Comparison of ENCODE assay signal across 2 cellular contexts in genomic region chr20:10308652-10309051, GRCh38.
A peak's percentile ranks its signal among the peaks of the same experiment; 100 is the strongest.
TF ChIP-seq lines count a peak whose summit lies in the region.

No MANE protein-coding gene starts in this region.

TF ChIP-seq in HepG2, 621 proteins besides CTCF, POLR2A, EP300 and RAD21:
- TF ChIP-seq IKZF5 (CRISPR knock-in tag; IDR thresholded peaks at IDR 0.05) (no peak), LCORL (IDR thresholded peaks at IDR 0.05) (0 out of 2 replicates have a peak, but pooled peaks have one; percentile 41), LCORL (CRISPR knock-in tag; IDR thresholded peaks at IDR 0.05) (no peak), NBN (conservative IDR thresholded peaks at IDR 0.05) (0 out of 2 replicates have a peak, but pooled peaks have one; percentile 18), NONO (IDR thresholded peaks at IDR 0.05) (0 out of 2 replicates have a peak, but pooled peaks have one; percentile 63), NONO (CRISPR knock-in tag; conservative IDR thresholded peaks at IDR 0.05) (no peak), CREB1 (IDR thresholded peaks at IDR 0.05) (peak; percentile 41; the same call in 1 of the 2 replicates), CREB1 (CRISPR knock-in tag; IDR thresholded peaks at IDR 0.05) (no peak), ZNF333 (CRISPR knock-in tag; IDR thresholded peaks at IDR 0.05; ENCODE audit: borderline replicate concordance) (no peak), ZNF282 (IDR thresholded peaks at IDR 0.05; ENCODE audit: partially characterized antibody) (peak; percentile 37), NFRKB (IDR thresholded peaks at IDR 0.05) (peak; percentile 40; the same call in 1 of the 2 replicates), ATM (IDR thresholded peaks at IDR 0.05; ENCODE audit: borderline replicate concordance) (peak; percentile 72; the same call in 1 of the 2 replicates), JUNB (CRISPR knock-in tag; IDR thresholded peaks at IDR 0.05; ENCODE audit: borderline replicate concordance) (peak; percentile 62; the same call in 1 of the 2 replicates), SOX6 (IDR thresholded peaks at IDR 0.05) (0 out of 2 replicates have a peak, but pooled peaks have one; percentile 67), SOX6 (CRISPR knock-in tag; IDR thresholded peaks at IDR 0.05) (no peak), ZNF496 (CRISPR knock-in tag; IDR thresholded peaks at IDR 0.05; ENCODE audit: insufficient replicate concordance) (no peak), TEAD2 (CRISPR knock-in tag; IDR thresholded peaks at IDR 0.05) (no peak), ZNF773 (CRISPR knock-in tag; IDR thresholded peaks at IDR 0.05; ENCODE audit: borderline replicate concordance) (no peak), RXRA (CRISPR knock-in tag; IDR thresholded peaks at IDR 0.05) (no peak), ZNF460 (CRISPR knock-in tag; IDR thresholded peaks at IDR 0.05; ENCODE audit: borderline replicate concordance) (no peak), MZF1 (CRISPR knock-in tag; IDR thresholded peaks at IDR 0.05; ENCODE audit: borderline replicate concordance) (no peak)

TF ChIP-seq in SK-N-SH treated with all-trans-retinoic acid at 6 μM for 48 hours, 23 proteins besides CTCF, POLR2A, EP300 and RAD21:
- TF ChIP-seq ARNTL (CRISPR knock-in tag; IDR thresholded peaks at IDR 0.05; ENCODE audit: borderline replicate concordance, low read depth) (no peak), GLIS3 (CRISPR knock-in tag; IDR thresholded peaks at IDR 0.05) (0 out of 2 replicates have a peak, but pooled peaks have one; percentile 20), ZC3H10 (CRISPR knock-in tag; IDR thresholded peaks at IDR 0.05) (no peak), TOX (CRISPR knock-in tag; IDR thresholded peaks at IDR 0.05; ENCODE audit: borderline replicate concordance) (no peak), SNAI2 (CRISPR knock-in tag; IDR thresholded peaks at IDR 0.05) (no peak), ZNF565 (CRISPR knock-in tag; conservative IDR thresholded peaks at IDR 0.05; ENCODE audit: low read depth) (no peak), TCF4 (CRISPR knock-in tag; IDR thresholded peaks at IDR 0.05; ENCODE audit: borderline replicate concordance) (no peak), ZFP30 (CRISPR knock-in tag; IDR thresholded peaks at IDR 0.05) (no peak), POU6F1 (CRISPR knock-in tag; IDR thresholded peaks at IDR 0.05; ENCODE audit: borderline replicate concordance, low read depth) (no peak), TSHZ2 (CRISPR knock-in tag; IDR thresholded peaks at IDR 0.05) (peak; percentile 57; the same call in 1 of the 2 replicates), ZNF8 (CRISPR knock-in tag; IDR thresholded peaks at IDR 0.05) (no peak), CSRNP3 (CRISPR knock-in tag; IDR thresholded peaks at IDR 0.05) (no peak), ESRRG (CRISPR knock-in tag; IDR thresholded peaks at IDR 0.05) (no peak), ZNF70 (CRISPR knock-in tag; IDR thresholded peaks at IDR 0.05) (peak; percentile 72; the same call in 1 of the 2 replicates), PATZ1 (CRISPR knock-in tag; IDR thresholded peaks at IDR 0.05; ENCODE audit: borderline replicate concordance) (no peak), CSDC2 (CRISPR knock-in tag; IDR thresholded peaks at IDR 0.05) (peak; percentile 83; the same call in 1 of the 2 replicates), OSR1 (CRISPR knock-in tag; IDR thresholded peaks at IDR 0.05) (no peak), PPARA (CRISPR knock-in tag; IDR thresholded peaks at IDR 0.05; ENCODE audit: borderline replicate concordance) (no peak), BACH2 (CRISPR knock-in tag; IDR thresholded peaks at IDR 0.05; ENCODE audit: borderline replicate concordance) (peak; percentile 16; the same call in 1 of the 2 replicates), ISL1 (CRISPR knock-in tag; IDR thresholded peaks at IDR 0.05) (no peak), RARB (CRISPR knock-in tag; IDR thresholded peaks at IDR 0.05) (no peak), CREB5 (CRISPR knock-in tag; IDR thresholded peaks at IDR 0.05; ENCODE audit: low read depth) (no peak), ZFP3 (CRISPR knock-in tag; IDR thresholded peaks at IDR 0.05) (no peak)
